1 cellular context compared by ENCODE assay signal in the genomic region with DNA sequence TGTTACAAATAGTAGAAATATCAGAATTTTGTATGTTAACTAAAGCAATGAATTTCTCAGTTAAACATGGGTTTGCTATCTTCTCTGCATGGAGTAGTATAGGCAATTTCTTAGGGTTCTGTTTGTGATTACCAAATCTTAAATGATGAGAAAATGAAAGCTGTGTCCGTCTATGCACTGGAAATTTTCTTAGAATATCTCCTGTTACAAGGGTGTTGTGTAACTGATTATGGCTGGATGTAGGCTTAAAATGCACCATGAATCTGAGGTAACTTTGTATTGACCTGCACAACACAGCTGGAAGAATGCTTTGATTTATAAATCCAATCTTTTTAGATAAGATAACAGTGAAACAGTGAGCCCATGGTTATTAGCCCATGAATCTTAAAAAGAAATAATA.
TF ChIP-seq lines count a peak whose summit lies in the region.

No MANE protein-coding gene starts in this region.

TF ChIP-seq in IMR-90, 13 proteins besides CTCF, POLR2A, EP300 and RAD21 (continued from another document):
- TF ChIP-seq NFE2L2 (IDR thresholded peaks at IDR 0.05; ENCODE audit: low read depth, low read length) = no peak
- no peak for TF ChIP-seq MAZ (IDR thresholded peaks at IDR 0.05; ENCODE audit: borderline replicate concordance, low read depth, low read length)
- TF ChIP-seq SMC3 (IDR thresholded peaks at IDR 0.05; ENCODE audit: low read depth, low read length) = no peak
- TF ChIP-seq, protein P1, sequence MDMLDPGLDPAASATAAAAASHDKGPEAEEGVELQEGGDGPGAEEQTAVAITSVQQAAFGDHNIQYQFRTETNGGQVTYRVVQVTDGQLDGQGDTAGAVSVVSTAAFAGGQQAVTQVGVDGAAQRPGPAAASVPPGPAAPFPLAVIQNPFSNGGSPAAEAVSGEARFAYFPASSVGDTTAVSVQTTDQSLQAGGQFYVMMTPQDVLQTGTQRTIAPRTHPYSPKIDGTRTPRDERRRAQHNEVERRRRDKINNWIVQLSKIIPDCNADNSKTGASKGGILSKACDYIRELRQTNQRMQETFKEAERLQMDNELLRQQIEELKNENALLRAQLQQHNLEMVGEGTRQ (IDR thresholded peaks at IDR 0.05; ENCODE audit: low read depth, low read length) = no peak
- TF ChIP-seq CEBPB (IDR thresholded peaks at IDR 0.05; ENCODE audit: low read depth, low read length) = no peak
- TF ChIP-seq MAFK (IDR thresholded peaks at IDR 0.05; ENCODE audit: low read depth, low read length) = no peak
- no peak for TF ChIP-seq MXI1 (IDR thresholded peaks at IDR 0.05; ENCODE audit: borderline replicate concordance, low read depth, low read length)
- no peak for TF ChIP-seq FOS (IDR thresholded peaks at IDR 0.05; ENCODE audit: low read depth, low read length)
